ENCODE assay signal across 1 cellular context in genomic region chr4:108114503-108114902, GRCh38.
TF ChIP-seq lines count a peak whose summit lies in the region.

No MANE protein-coding gene starts in this region.

TF ChIP-seq in K562, 482 proteins besides CTCF, POLR2A, EP300 and RAD21 (continued from another document and continues in another):
- TF ChIP-seq ZNF79 (CRISPR knock-in tag; IDR thresholded peaks at IDR 0.05; ENCODE audit: low read depth): no peak
- TF ChIP-seq IRF2 (CRISPR knock-in tag; IDR thresholded peaks at IDR 0.05): no peak
- no peak for TF ChIP-seq ZC3H4 (CRISPR knock-in tag; IDR thresholded peaks at IDR 0.05; ENCODE audit: borderline replicate concordance)
- TF ChIP-seq KDM5B (IDR thresholded peaks at IDR 0.05; ENCODE audit: insufficient replicate concordance, low read depth, low read length): no peak
- peak; percentile 78 for TF ChIP-seq ZEB2 (IDR thresholded peaks at IDR 0.05)
- no peak for TF ChIP-seq WHSC1 (IDR thresholded peaks at IDR 0.05; ENCODE audit: low read length)
- TF ChIP-seq HDAC8 (tag; IDR thresholded peaks at IDR 0.05): no peak
- TF ChIP-seq ELK3 (CRISPR knock-in tag; IDR thresholded peaks at IDR 0.05): no peak
- no peak for TF ChIP-seq BRF2 (IDR thresholded peaks at IDR 0.05; ENCODE audit: borderline replicate concordance, insufficient read depth, insufficient read length)
- TF ChIP-seq NFATC3 (IDR thresholded peaks at IDR 0.05): peak; percentile 50; the same call in 1 of the 2 replicates
- TF ChIP-seq ZNF75A (CRISPR knock-in tag; IDR thresholded peaks at IDR 0.05): no peak
- TF ChIP-seq ARHGAP35 (IDR thresholded peaks at IDR 0.05; ENCODE audit: partially characterized antibody): no peak
- peak; percentile 37 for TF ChIP-seq BRD9 (IDR thresholded peaks at IDR 0.05; ENCODE audit: low read depth, partially characterized antibody)
- no peak for TF ChIP-seq ZC3H11A (IDR thresholded peaks at IDR 0.05; ENCODE audit: low read depth, low read length)
- 0 out of 2 replicates have a peak, but pooled peaks have one; percentile 27 for TF ChIP-seq TOE1 (IDR thresholded peaks at IDR 0.05; ENCODE audit: borderline replicate concordance)
- no peak for TF ChIP-seq TOE1 (CRISPR knock-in tag; IDR thresholded peaks at IDR 0.05; ENCODE audit: borderline replicate concordance, low read depth)
- TF ChIP-seq OTX1 (CRISPR knock-in tag; IDR thresholded peaks at IDR 0.05): no peak
- no peak; the same call in 1 of the 2 replicates for TF ChIP-seq ILF3 (IDR thresholded peaks at IDR 0.05; ENCODE audit: borderline replicate concordance)
- peak; percentile 96 for TF ChIP-seq TAL1 (IDR thresholded peaks at IDR 0.05)
- no peak for TF ChIP-seq TGIF2 (CRISPR knock-in tag; IDR thresholded peaks at IDR 0.05)
- TF ChIP-seq KAT7 (CRISPR knock-in tag; IDR thresholded peaks at IDR 0.05; ENCODE audit: borderline replicate concordance): no peak
- no peak for TF ChIP-seq U2AF1 (optimal IDR thresholded peaks at IDR 0.05; ENCODE audit: low read depth, low read length)
- no peak for TF ChIP-seq RBBP5 (IDR thresholded peaks at IDR 0.05; ENCODE audit: borderline replicate concordance, insufficient read depth, low read length, poor library complexity, severe bottlenecking)
- TF ChIP-seq POLR2AphosphoS2 (IDR thresholded peaks at IDR 0.05; ENCODE audit: low read length): no peak
- 0 out of 2 replicates have a peak, but pooled peaks have one; percentile 29 for TF ChIP-seq GATAD2B (IDR thresholded peaks at IDR 0.05; ENCODE audit: borderline replicate concordance)
- no peak for TF ChIP-seq RREB1 (CRISPR knock-in tag; IDR thresholded peaks at IDR 0.05)
- TF ChIP-seq ZNF239 (CRISPR knock-in tag; IDR thresholded peaks at IDR 0.05): no peak
- no peak for TF ChIP-seq NR0B1 (IDR thresholded peaks at IDR 0.05; ENCODE audit: partially characterized antibody)
- no peak for TF ChIP-seq ZNF431 (CRISPR knock-in tag; IDR thresholded peaks at IDR 0.05)
- peak; percentile 90; the same call in 1 of the 2 replicates for TF ChIP-seq CC2D1A (IDR thresholded peaks at IDR 0.05)
- no peak for TF ChIP-seq CREB3 (tag; conservative IDR thresholded peaks at IDR 0.05; ENCODE audit: low read depth)
- TF ChIP-seq ZNF707 (CRISPR knock-in tag; conservative IDR thresholded peaks at IDR 0.05): no peak
- TF ChIP-seq HBP1 (CRISPR knock-in tag; IDR thresholded peaks at IDR 0.05): no peak
- no peak for TF ChIP-seq ZNF217 (CRISPR knock-in tag; IDR thresholded peaks at IDR 0.05)
- TF ChIP-seq HINFP (tag; conservative IDR thresholded peaks at IDR 0.05; ENCODE audit: low read depth): no peak
- no peak for TF ChIP-seq SUPT5H (IDR thresholded peaks at IDR 0.05)
- TF ChIP-seq FOXP4 (CRISPR knock-in tag; IDR thresholded peaks at IDR 0.05; ENCODE audit: borderline replicate concordance): no peak
- TF ChIP-seq ZBTB12 (CRISPR knock-in tag; IDR thresholded peaks at IDR 0.05): no peak
- no peak for TF ChIP-seq NR3C1 (CRISPR knock-in tag; IDR thresholded peaks at IDR 0.05)
- TF ChIP-seq ZBTB1 (CRISPR knock-in tag; IDR thresholded peaks at IDR 0.05; ENCODE audit: borderline replicate concordance, low read depth): no peak
- no peak for TF ChIP-seq ATF1 (CRISPR knock-in tag; IDR thresholded peaks at IDR 0.05)
- TF ChIP-seq ATF1 (tag; IDR thresholded peaks at IDR 0.05): peak; percentile 59
- no peak for TF ChIP-seq GTF2E2 (tag; IDR thresholded peaks at IDR 0.05)
- no peak for TF ChIP-seq CGGBP1 (CRISPR knock-in tag; IDR thresholded peaks at IDR 0.05)
- no peak for TF ChIP-seq ZNF184 (CRISPR knock-in tag; IDR thresholded peaks at IDR 0.05)
- no peak for TF ChIP-seq HNRNPLL (IDR thresholded peaks at IDR 0.05; ENCODE audit: low read depth, low read length, poor library complexity, severe bottlenecking)
- TF ChIP-seq THAP12 (CRISPR knock-in tag; IDR thresholded peaks at IDR 0.05): no peak
